8 cellular contexts compared by ENCODE assay signal in the genomic region with DNA sequence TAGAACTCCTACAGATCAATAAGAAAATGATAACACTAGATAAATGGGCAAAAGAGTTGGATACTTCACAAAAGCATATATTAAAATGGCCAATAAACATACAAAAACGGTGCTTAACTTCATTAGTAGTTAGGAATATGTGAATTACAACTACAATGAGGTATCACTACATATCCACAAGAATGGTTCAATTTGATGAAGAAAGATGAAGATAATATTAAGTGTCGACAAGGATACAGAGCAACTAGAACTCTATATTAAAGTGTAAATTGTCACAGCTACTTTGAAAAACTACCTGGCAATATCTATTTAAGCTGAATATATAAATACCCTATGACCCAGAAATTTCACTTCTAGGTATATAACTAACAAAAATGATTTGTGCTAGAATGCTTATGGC.
"Had no signal": no experiment of that assay in that cellular context is flagged by ENCODE, and none has a peak within 500 bp of the region (broad histone marks: within the 10 kb centered on the region; RNA-seq: fewer than 3 reads in every experiment).

No MANE protein-coding gene starts in this region.

- ATAC-seq: GM12878 had no signal

- H3K4me3 ChIP-seq: GM12878 had no signal

- FAIRE-seq: G401.6, GM12878, GM12891, GM12892, GM18507, GM19239 had no signal

- DNase-seq: GDM1, GF-D8 had no signal
